Comparison of ENCODE assay signal across 9 cellular contexts in genomic region chr17:57662021-57662420, GRCh38.
DNase-seq lines count a peak whose midpoint lies in the region; ATAC-seq and TF ChIP-seq lines count a peak whose summit lies in the region.
"Had no signal": no experiment of that assay in that cellular context is flagged by ENCODE, and none has a peak within 500 bp of the region (broad histone marks: within the 10 kb centered on the region; RNA-seq: fewer than 3 reads in every experiment).

No MANE protein-coding gene starts in this region.

- H3K9me3 ChIP-seq in DND-41 (ENCODE audit: insufficient read depth, low read length, severe bottlenecking) = no peaks in the 10 kb centered on the region
- H3K9me3 ChIP-seq in mammary epithelial cell (replicated peaks; ENCODE audit: insufficient read depth, low read length) = no peaks in the 10 kb centered on the region
- no peaks in the 10 kb centered on the region for H3K9me3 ChIP-seq in prostate gland

- H4K8ac ChIP-seq in mesendoderm (ENCODE audit: low read depth, low read length) = no peak overlapping the region

- no peaks in the 10 kb centered on the region for H3K79me1 ChIP-seq in mesendoderm (ENCODE audit: low read length)

- DNase-seq in DND-41 (no peak), NCI-H2107 treated with DMSO at 0.1 percent for 48 hours (lab: John Stamatoyannopoulos, UW; ENCODE audit: unreplicated experiment) (peak; percentile 85), mammary epithelial cell (no peak), prostate gland (ENCODE audit: low spot score) (no peak), mesendoderm (no peak), GM13976 (ENCODE audit: low spot score) (no peak)
- DNase-seq in stimulated activated CD4-positive, alpha-beta T cell treated with anti-CD3 and anti-CD28 coated beads, Interleukin-4, amount 100 ng/mL, for 24 hours = no peak
- DNase-seq: dermis blood vessel endothelial cell had no signal

- WGBS in mammary epithelial cell (ENCODE audit: low coverage, missing lambda C conversion rate) = 87% methylated on average over 4 of the region's 4 CpGs
- WGBS in prostate gland = 80% methylated on average over 4 of the region's 4 CpGs
- no CpG with 5 or more reads among the region's 4 CpGs for WGBS in mesendoderm (ENCODE audit: extremely low coverage, insufficient coverage, low lambda C conversion rate)

- H2BK15ac ChIP-seq in mesendoderm (replicated peaks; ENCODE audit: low read depth) = no peak overlapping the region

- H3K4me1 ChIP-seq in DND-41 (ENCODE audit: insufficient read depth, low read length) = no peaks in the 10 kb centered on the region
- H3K4me1 ChIP-seq in mammary epithelial cell (ENCODE audit: insufficient read depth, low read length) = peaks cover 19% of the 10 kb centered on the region
- no peaks in the 10 kb centered on the region for H3K4me1 ChIP-seq in prostate gland (replicated peaks)
- H3K4me1 ChIP-seq in mesendoderm (ENCODE audit: control insufficient read depth, low read depth, low read length) = peaks cover 3% of the 10 kb centered on the region

- H2AK5ac ChIP-seq in mesendoderm (ENCODE audit: low read length) = no peak overlapping the region

- H2BK120ac ChIP-seq in mesendoderm (ENCODE audit: low read depth, low read length) = no peak overlapping the region

- 0 out of 2 replicates have a peak, but pooled peaks cover 13% of the 10 kb centered on the region for H4K20me1 ChIP-seq in DND-41 (ENCODE audit: insufficient read depth, low read length)
- H4K20me1 ChIP-seq in mammary epithelial cell (ENCODE audit: insufficient read depth, low read length) = no peaks in the 10 kb centered on the region

- in situ Hi-C loops in mammary epithelial cell (cut with MboI; ENCODE audit: low sequenced_read_pairs in 2 of 2) = no loop called here
- in situ Hi-C loops in GM13976 (cut with MboI; ENCODE audit: low sequenced_read_pairs, unreplicated experiment) = loop anchor here (10.0 kb wide), 1 partner anchor 417 kb away; no protein-coding TSS in a partner anchor

- H3K4ac ChIP-seq in mesendoderm (ENCODE audit: low read depth, low read length) = no peak overlapping the region

- no peak overlapping the region for H2AFZ ChIP-seq in DND-41 (ENCODE audit: low read depth, low read length)
- H2AFZ ChIP-seq in mammary epithelial cell (ENCODE audit: low read depth, low read length) = no peak overlapping the region

- H3K27me3 ChIP-seq in DND-41 (ENCODE audit: insufficient read depth, low read length, poor library complexity) (no peaks in the 10 kb centered on the region), mammary epithelial cell (ENCODE audit: insufficient read depth, low read length) (no peaks in the 10 kb centered on the region), prostate gland (replicated peaks; ENCODE audit: insufficient read depth) (no peaks in the 10 kb centered on the region), mesendoderm (ENCODE audit: insufficient read depth, low read length, poor library complexity) (no peaks in the 10 kb centered on the region)

- H2BK5ac ChIP-seq in mesendoderm (ENCODE audit: low read length) = no peak overlapping the region

- TF ChIP-seq POLR2A in prostate gland (IDR thresholded peaks at IDR 0.05) = no peak

- no peak overlapping the region for H3K56ac ChIP-seq in mesendoderm (ENCODE audit: low read length)

- H3K9ac ChIP-seq in DND-41 (ENCODE audit: low read depth, low read length) = no peak overlapping the region
- no peak overlapping the region for H3K9ac ChIP-seq in mammary epithelial cell (ENCODE audit: insufficient read depth, low read length)
- H3K9ac ChIP-seq in mesendoderm (ENCODE audit: low read length) = no peak overlapping the region

- H3K27ac ChIP-seq in DND-41 (ENCODE audit: low read length) (peak overlapping the region; percentile 33; the same call in 1 of the 2 replicates), mammary epithelial cell (ENCODE audit: insufficient read depth, low read depth, low read length) (peak overlapping the region; percentile 50), prostate gland (peak overlapping the region; percentile 12 to 67), mesendoderm (ENCODE audit: low read depth, low read length) (no peak overlapping the region)

- H3K4me2 ChIP-seq in DND-41 (ENCODE audit: insufficient read depth, low read length) (no peak overlapping the region), mammary epithelial cell (ENCODE audit: insufficient read depth, low read depth, low read length) (peak overlapping the region; percentile 38), mesendoderm (ENCODE audit: low read length) (no peak overlapping the region)

- BruUV-seq in mammary epithelial cell (replicated peaks; lab: Mats Ljungman, UMichigan) = no TSS peak

- intact Hi-C loops in mammary epithelial cell (cut with micrococcal nuclease) (no loop called here), prostate gland (cut with DNase I) (loop anchor here (2.0 to 10.0 kb wide), 3 partner anchors 257 to 405 kb away; partner anchors contain the start of gene MSI2)

- no peak overlapping the region for H4K5ac ChIP-seq in mesendoderm (ENCODE audit: low read length)

- no peak overlapping the region for H3K4me3 ChIP-seq in DND-41 (ENCODE audit: low read depth in 1 of 2, low read length in 2 of 2)
- no peak overlapping the region for H3K4me3 ChIP-seq in mammary epithelial cell (replicated peaks in 1 of 3; ENCODE audit: insufficient read depth in 1 of 3, low read depth in 2 of 3, low read length in 3 of 3)
- no peak overlapping the region for H3K4me3 ChIP-seq in prostate gland
- H3K4me3 ChIP-seq in mesendoderm (ENCODE audit: low read length) = no peak overlapping the region

- ATAC-seq in DND-41 (ENCODE audit: insufficient read depth, low read depth) (no peak), GM18868 (IDR thresholded peaks at IDR 0.05; ENCODE audit: unreplicated experiment) (no peak)

- dilution Hi-C loops in mammary epithelial cell (cut with HindIII; ENCODE audit: low sequenced_read_pairs) = no loop called here

- peaks cover 45% of the 10 kb centered on the region for H3K79me2 ChIP-seq in DND-41 (ENCODE audit: insufficient read depth, low read length)
- no peaks in the 10 kb centered on the region for H3K79me2 ChIP-seq in mammary epithelial cell (ENCODE audit: insufficient read depth, low read length)
- no peaks in the 10 kb centered on the region for H3K79me2 ChIP-seq in mesendoderm (ENCODE audit: control insufficient read depth, insufficient read depth, low read length)

- no peak overlapping the region for H3K18ac ChIP-seq in mesendoderm (ENCODE audit: low read length)

- CTCF ChIA-PET in mammary epithelial cell (lab: Charles Lee; ENCODE audit: low non-redundant PET) = no interaction called here

- H3K23ac ChIP-seq in mesendoderm (ENCODE audit: low read length) = no peak overlapping the region

- no peak for TF ChIP-seq CTCF in DND-41 (IDR thresholded peaks at IDR 0.05; ENCODE audit: borderline replicate concordance, extremely low read depth, low read length, poor library complexity, severe bottlenecking)
- TF ChIP-seq CTCF in mammary epithelial cell (conservative IDR thresholded peaks at IDR 0.05 in 1 of 2, IDR thresholded peaks at IDR 0.05 in 1 of 2; ENCODE audit: extremely low read depth in 1 of 2, insufficient read depth in 1 of 2, low read depth in 1 of 2, low read length in 2 of 2) = no peak
- TF ChIP-seq CTCF in prostate gland (IDR thresholded peaks at IDR 0.05) = no peak
- TF ChIP-seq CTCF in GM13976 (IDR thresholded peaks at IDR 0.05; ENCODE audit: borderline replicate concordance, control extremely low read depth, extremely low read depth, insufficient read depth, missing control alignments) = no peak

- peaks cover 97% of the 10 kb centered on the region for H3K36me3 ChIP-seq in DND-41 (ENCODE audit: insufficient read depth, low read length)
- no peaks in the 10 kb centered on the region for H3K36me3 ChIP-seq in mammary epithelial cell (ENCODE audit: insufficient read depth, low read length)
- H3K36me3 ChIP-seq in prostate gland = no peaks in the 10 kb centered on the region
- H3K36me3 ChIP-seq in mesendoderm (ENCODE audit: control insufficient read depth, insufficient read depth, low read length) = no peaks in the 10 kb centered on the region
